In genomic region chr17:37672545-37673078, GRCh38 we compare ENCODE assay signal across 23 cellular contexts. TPM values are rescaled to one million over a fixed set of nuclear protein-coding genes. Genes with fewer than 3 reads are reported as not detected.
DNase-seq lines count a peak whose midpoint lies in the region; ATAC-seq, FAIRE-seq and TF ChIP-seq lines count a peak whose summit lies in the region.
"Had no signal": no experiment of that assay in that cellular context is flagged by ENCODE, and none has a peak within 500 bp of the region (broad histone marks: within the 10 kb centered on the region; RNA-seq: fewer than 3 reads in every experiment).

No MANE protein-coding gene starts in this region.

- no peak for FAIRE-seq in keratinocyte (lab: Jason Lieb, UNC)

- H4K20me1 ChIP-seq in keratinocyte (ENCODE audit: control insufficient read depth, extremely low read depth, insufficient read depth, low read length) = no peaks in the 10 kb centered on the region

- H3K4me2 ChIP-seq in keratinocyte (ENCODE audit: control insufficient read depth, extremely low read depth, insufficient read depth, low read depth, low read length) = peak overlapping the region; percentile 76

- H3K27ac ChIP-seq in HEK293 (ENCODE audit: extremely low read depth, low read depth, low read length) (no peak overlapping the region), keratinocyte (ENCODE audit: control insufficient read depth, insufficient read depth, low read length) (peak overlapping the region; percentile 79)
- H3K27ac ChIP-seq: parathyroid adenoma, thoracic aorta had no signal

- no peaks in the 10 kb centered on the region for H3K27me3 ChIP-seq in adipocyte (replicated peaks; ENCODE audit: control insufficient read depth, insufficient read depth, low read length)
- peaks cover 12% of the 10 kb centered on the region for H3K27me3 ChIP-seq in keratinocyte (ENCODE audit: control insufficient read depth, extremely low read depth, insufficient read depth, low read length)
- H3K27me3 ChIP-seq: colonic mucosa had no signal

- dilution Hi-C loops in keratinocyte (cut with MboI; ENCODE audit: extremely low pct_ligation_motif_present, low sequenced_read_pairs) = no loop called here

- no peaks in the 10 kb centered on the region for H3K36me3 ChIP-seq in HEK293 (ENCODE audit: control insufficient read depth in 2 of 2, insufficient read depth in 1 of 2, low read length in 2 of 2)
- no peaks in the 10 kb centered on the region for H3K36me3 ChIP-seq in adipocyte (ENCODE audit: control insufficient read depth, insufficient read depth, low read length, severe bottlenecking)
- no peaks in the 10 kb centered on the region for H3K36me3 ChIP-seq in keratinocyte (ENCODE audit: control insufficient read depth in 2 of 2, extremely low read depth in 1 of 2, insufficient read depth in 2 of 2, low read length in 2 of 2)
- H3K36me3 ChIP-seq: colonic mucosa, HAP-1, thoracic aorta had no signal

- H3K9me1 ChIP-seq in keratinocyte (ENCODE audit: control insufficient read depth, extremely low read depth, insufficient read depth, low read length) = no peaks in the 10 kb centered on the region

- H3K79me2 ChIP-seq in keratinocyte (ENCODE audit: control insufficient read depth, insufficient read depth, low read length) = no peaks in the 10 kb centered on the region
- H3K79me2 ChIP-seq: parathyroid adenoma had no signal

- peak overlapping the region; percentile 82 for H2AFZ ChIP-seq in keratinocyte (ENCODE audit: control insufficient read depth, low read length)
- H2AFZ ChIP-seq: parathyroid adenoma had no signal

- in situ Hi-C loops in ACHN (cut with HindIII; ENCODE audit: low pct_ligation_motif_present, low pct_unique_long_range_greater_than_20kb, low sequenced_read_pairs) = no loop called here

- H3K9me3 ChIP-seq in HEK293 (ENCODE audit: control insufficient read depth, insufficient read depth, low read depth, low read length) (no peaks in the 10 kb centered on the region), adipocyte (ENCODE audit: control insufficient read depth, low read length) (no peaks in the 10 kb centered on the region), keratinocyte (ENCODE audit: control insufficient read depth, low read depth, low read length) (no peaks in the 10 kb centered on the region)
- H3K9me3 ChIP-seq: colonic mucosa, HAP-1, thoracic aorta had no signal

- CTCF ChIA-PET in AG04449 (lab: Yijun Ruan, JAX) (interaction anchor here (0.9 to 3.4 kb wide), 8 partner anchors 13 to 143 kb away, joined by 3 to 26 read pairs (median 10); no protein-coding TSS in a partner anchor), HEK293 (lab: Yijun Ruan, JAX) (interaction anchor here (0.7 to 1.5 kb wide), 4 partner anchors 22 to 118 kb away, joined by 3 to 6 read pairs (median 3); no protein-coding TSS in a partner anchor)

- no peak for TF ChIP-seq CTCF in AG04449 (IDR thresholded peaks at IDR 0.05; ENCODE audit: insufficient read depth, low read length, missing control alignments)
- no peak for TF ChIP-seq CTCF in HEK293 (tag by site-specific recombination; IDR thresholded peaks at IDR 0.05)
- TF ChIP-seq CTCF in keratinocyte (optimal IDR thresholded peaks at IDR 0.05 in 1 of 3, IDR thresholded peaks at IDR 0.05 in 1 of 3, conservative IDR thresholded peaks at IDR 0.05 in 1 of 3; ENCODE audit: extremely low read depth in 1 of 3, insufficient read depth in 2 of 3, low read length in 3 of 3) = no peak

- H3K4me1 ChIP-seq in HEK293 (ENCODE audit: control insufficient read depth, insufficient read depth, low read length) (peaks cover 2% of the 10 kb centered on the region), adipocyte (ENCODE audit: control insufficient read depth, insufficient read depth, low read length) (peaks cover 21% of the 10 kb centered on the region), keratinocyte (ENCODE audit: control insufficient read depth, extremely low read depth, insufficient read depth, low read length) (peaks cover 22% of the 10 kb centered on the region)
- H3K4me1 ChIP-seq: colonic mucosa, HAP-1, parathyroid adenoma had no signal

- H3K9ac ChIP-seq in adipocyte (ENCODE audit: low read length) (peak overlapping the region; percentile 44), keratinocyte (ENCODE audit: control insufficient read depth, extremely low read depth, insufficient read depth, low read length) (peak overlapping the region; percentile 45)
- H3K9ac ChIP-seq: parathyroid adenoma had no signal

- no peak for ATAC-seq in GM19455 (IDR thresholded peaks at IDR 0.05; ENCODE audit: unreplicated experiment)
- ATAC-seq: activated naive CD4-positive, alpha-beta T cell treated with anti-CD3 and anti-CD28 coated beads, Interleukin-2, amount 50 U/mL, for 72 hours; natural killer cell; stimulated activated memory B cell treated with anti-CD40 and anti-IgM and Interleukin-4, amounts not matched to agents 10 μg/mL and 1 μg/mL and 100 μg/mL, for 72 hours had no signal

- POLR2A ChIA-PET in AG04449 (lab: Yijun Ruan, JAX) = no interaction called here
- POLR2A ChIA-PET in HEK293 (lab: Yijun Ruan, JAX) = interaction anchor here (0.6 to 0.9 kb wide), 3 partner anchors 10 to 584 kb away, joined by 3 to 8 read pairs (median 4); no protein-coding TSS in a partner anchor

- peak; percentile 31 for DNase-seq in AG04449 (ENCODE audit: low read depth, low spot score)
- no peak for DNase-seq in adipocyte (ENCODE audit: low read depth)
- DNase-seq in keratinocyte (ENCODE audit: low read depth, low spot score) = no peak
- no peak for DNase-seq in activated gamma-delta T cell treated with Interleukin-2 at 50 U/mL for 16 hours
- no peak for DNase-seq in epidermal melanocyte (ENCODE audit: insufficient read length, low spot score)
- no peak for DNase-seq in ACHN
- DNase-seq: activated CD4-positive, alpha-beta T cell treated with anti-CD3 and anti-CD28 coated beads for 4 hours; CD4-positive, CD25-positive, alpha-beta regulatory T cell; colonic mucosa; DMS153; immature natural killer cell; natural killer cell; NCI-H2081 treated with DMSO at 0.1 percent for 48 hours; NCI-H510A; NK-92 treated with Interleukin-12 subunit alpha and Interleukin-12 subunit beta, amount 100 ng/mL, for 24 hours; stimulated activated CD4-positive, alpha-beta T cell treated with anti-CD3 and anti-CD28 coated beads, Interleukin-1b, Interleukin-23, amount 100 ng/mL, for 48 hours had no signal

- H3K4me3 ChIP-seq in AG04449 (ENCODE audit: low read depth, low read length) = no peak overlapping the region
- no peak overlapping the region for H3K4me3 ChIP-seq in HEK293 (ENCODE audit: low read depth, low read length)
- H3K4me3 ChIP-seq in adipocyte (ENCODE audit: low read length) = no peak overlapping the region
- no peak overlapping the region for H3K4me3 ChIP-seq in keratinocyte (ENCODE audit: control insufficient read depth in 2 of 3, extremely low read depth in 1 of 3, insufficient read depth in 2 of 3, low read depth in 1 of 3, low read length in 3 of 3)
- H3K4me3 ChIP-seq: colonic mucosa, HAP-1, thoracic aorta had no signal

TF ChIP-seq in HEK293, 187 proteins besides CTCF, POLR2A, EP300 and RAD21 (continues in another document):
- TF ChIP-seq PRDM10 (tag by site-specific recombination; IDR thresholded peaks at IDR 0.05) (0 out of 2 replicates have a peak, but pooled peaks have one; percentile 0), KLF17 (tag by site-specific recombination; IDR thresholded peaks at IDR 0.05) (no peak)

RNA-seq across cellular contexts. Expression of gene DDX52, which starts 29.4 kb away (rescaled TPM):
- polyA plus RNA-seq in keratinocyte = 10.3 to 22.4 TPM (median 21.8 TPM) in 3 replicates
- 21.9 TPM for polyA plus RNA-seq in keratinocyte (2011; ENCODE audit: low read depth)
- polyA plus RNA-seq in keratinocyte (2011; cell fraction: cytosol; rRNA removed) = 10.5 and 21.9 TPM in 2 replicates
- polyA plus RNA-seq in keratinocyte (2011; cell fraction: nucleus; rRNA removed) = 26.3 and 34.6 TPM in 2 replicates
- 14.7 and 16.9 TPM in 2 replicates for polyA plus RNA-seq in keratinocyte (2012; ENCODE audit: low replicate concordance)
- 3.2 to 23.0 TPM (median 8.3 TPM) in 3 replicates for polyA minus RNA-seq in keratinocyte
- 8.2 TPM for polyA minus RNA-seq in keratinocyte (2011; cell fraction: cytosol; rRNA and poly(A)+ RNA removed)
- polyA minus RNA-seq in keratinocyte (2011; cell fraction: nucleus; rRNA and poly(A)+ RNA removed) = 11.7 and 28.5 TPM in 2 replicates
